29 cellular contexts compared by ENCODE assay signal in genomic region chr12:56898938-56899337, GRCh38. TPM values are rescaled to one million over a fixed set of nuclear protein-coding genes. Genes with fewer than 3 reads are reported as not detected.
"Had no signal": no experiment of that assay in that cellular context is flagged by ENCODE, and none has a peak within 500 bp of the region (broad histone marks: within the 10 kb centered on the region; RNA-seq: fewer than 3 reads in every experiment).

No MANE protein-coding gene starts in this region.

- H3K4me1 Mint-ChIP-seq: naive thymus-derived CD8-positive, alpha-beta T cell; nephron; neural crest cell; stimulated activated effector memory CD8-positive, alpha-beta T cell treated with anti-CD3 and anti-CD28 coated beads, Interleukin-12 subunit alpha, Interleukin-12 subunit beta, amount 100 ng/mL, for 72 hours had no signal

- H3K36me3 ChIP-seq: lower lobe of right lung, pancreas, prostate gland, sigmoid colon, spleen, tibial nerve, upper lobe of left lung, vagina had no signal

- H3K4me1 ChIP-seq: lower lobe of right lung, prostate gland, sigmoid colon, spleen, tibial nerve, upper lobe of left lung, vagina had no signal

- H3K9me3 ChIP-seq: pancreas, prostate gland had no signal

- H3K36me3 Mint-ChIP-seq: stimulated activated effector memory CD8-positive, alpha-beta T cell treated with anti-CD3 and anti-CD28 coated beads, Interleukin-12 subunit alpha, Interleukin-12 subunit beta, amount 100 ng/mL, for 72 hours had no signal

- H3K27me3 ChIP-seq: pancreas, sigmoid colon, spleen, tibial nerve, upper lobe of left lung, vagina had no signal

- DNase-seq: islet precursor cell; left ventricle myocardium superior; lower lobe of right lung; mammary epithelial cell; mesenchymal stem cell; naive thymus-derived CD8-positive, alpha-beta T cell; nucleus accumbens; pancreas; posterior cingulate gyrus; retina; right cardiac atrium; sigmoid colon; small intestine; spleen; stimulated activated CD4-positive, alpha-beta T cell treated with anti-CD3 and anti-CD28 coated beads, Interleukin-4, amount 100 ng/mL, for 24 hours; stimulated activated naive CD4-positive, alpha-beta T cell; upper lobe of left lung had no signal

- H3K4me3 ChIP-seq: lower lobe of right lung, pancreas, prostate gland, sigmoid colon, spleen, tibial nerve, upper lobe of left lung, vagina had no signal

- H3K27ac ChIP-seq: lower lobe of right lung, pancreas, prostate gland, sigmoid colon, spleen, tibial nerve, upper lobe of left lung, vagina had no signal

- H3K27ac Mint-ChIP-seq: naive thymus-derived CD8-positive, alpha-beta T cell; nephron; stimulated activated effector memory CD8-positive, alpha-beta T cell treated with anti-CD3 and anti-CD28 coated beads, Interleukin-12 subunit alpha, Interleukin-12 subunit beta, amount 100 ng/mL, for 72 hours; stimulated activated naive CD8-positive, alpha-beta T cell treated with anti-CD3 and anti-CD28 coated beads, Interleukin-15, Interleukin-2, amounts not matched to agents 100 ng/mL and 50 ng/mL, for 24 hours had no signal

- ATAC-seq: left ventricle myocardium superior; lower lobe of right lung; naive thymus-derived CD8-positive, alpha-beta T cell; pancreas; right cardiac atrium had no signal

- H3K4me3 Mint-ChIP-seq: naive thymus-derived CD8-positive, alpha-beta T cell; nephron; neural crest cell; stimulated activated effector memory CD8-positive, alpha-beta T cell treated with anti-CD3 and anti-CD28 coated beads, Interleukin-12 subunit alpha, Interleukin-12 subunit beta, amount 100 ng/mL, for 72 hours; stimulated activated naive CD8-positive, alpha-beta T cell treated with anti-CD3 and anti-CD28 coated beads, Interleukin-15, Interleukin-2, amounts not matched to agents 100 ng/mL and 50 ng/mL, for 24 hours had no signal

RNA-seq across cellular contexts. Expression of gene SDR9C7, which starts 35.3 kb away (rescaled TPM):
- total RNA-seq: kidney epithelial cell; left ventricle myocardium superior; lower lobe of right lung; mucosa of gallbladder; naive thymus-derived CD8-positive, alpha-beta T cell; neural crest cell; osteoblast; pancreas; subcutaneous adipose tissue; tibial nerve; upper lobe of left lung; urinary bladder had no signal

RNA-seq across cellular contexts. Expression of gene RDH16, which starts 58.5 kb away (rescaled TPM):
- total RNA-seq: kidney epithelial cell had no signal
